ENCODE assay signal across 1 cellular context in the genomic region with DNA sequence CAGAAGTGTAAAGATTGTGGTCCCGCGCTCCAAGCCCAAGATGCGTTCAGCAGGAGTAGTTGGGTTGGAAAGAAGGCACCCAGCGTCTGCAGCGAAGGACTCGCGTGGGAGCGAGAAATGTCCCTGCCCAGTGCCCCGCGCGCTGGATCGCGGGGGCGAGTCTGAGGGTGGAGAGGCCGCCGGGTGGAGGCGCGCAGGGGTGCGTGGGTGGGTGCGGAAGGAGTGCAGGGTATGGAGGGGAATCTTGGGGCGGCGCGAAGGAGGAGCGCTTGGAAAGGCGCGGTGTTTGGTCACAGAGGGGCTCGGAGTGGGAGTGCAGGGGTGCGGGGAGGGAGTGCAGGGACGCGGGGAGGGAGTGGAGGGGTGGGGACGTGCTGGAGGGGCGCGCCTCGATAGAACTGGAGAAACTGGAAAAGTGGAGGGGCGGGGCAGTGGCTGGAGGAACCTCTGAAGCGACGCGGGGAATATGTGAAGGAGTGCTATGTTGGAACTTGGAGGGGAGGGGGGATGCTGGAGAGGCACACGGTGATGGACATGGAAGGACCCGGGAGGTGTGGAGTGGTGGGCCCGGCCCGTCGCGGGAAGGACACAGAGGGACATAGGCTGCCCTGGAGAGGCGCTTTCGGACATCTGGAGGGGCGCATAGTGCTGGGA.
TF ChIP-seq lines count a peak whose summit lies in the region.

No MANE protein-coding gene starts in this region.

TF ChIP-seq in GM23338, 12 proteins besides CTCF, POLR2A, EP300 and RAD21 (continued from another document):
- TF ChIP-seq, protein P1, sequence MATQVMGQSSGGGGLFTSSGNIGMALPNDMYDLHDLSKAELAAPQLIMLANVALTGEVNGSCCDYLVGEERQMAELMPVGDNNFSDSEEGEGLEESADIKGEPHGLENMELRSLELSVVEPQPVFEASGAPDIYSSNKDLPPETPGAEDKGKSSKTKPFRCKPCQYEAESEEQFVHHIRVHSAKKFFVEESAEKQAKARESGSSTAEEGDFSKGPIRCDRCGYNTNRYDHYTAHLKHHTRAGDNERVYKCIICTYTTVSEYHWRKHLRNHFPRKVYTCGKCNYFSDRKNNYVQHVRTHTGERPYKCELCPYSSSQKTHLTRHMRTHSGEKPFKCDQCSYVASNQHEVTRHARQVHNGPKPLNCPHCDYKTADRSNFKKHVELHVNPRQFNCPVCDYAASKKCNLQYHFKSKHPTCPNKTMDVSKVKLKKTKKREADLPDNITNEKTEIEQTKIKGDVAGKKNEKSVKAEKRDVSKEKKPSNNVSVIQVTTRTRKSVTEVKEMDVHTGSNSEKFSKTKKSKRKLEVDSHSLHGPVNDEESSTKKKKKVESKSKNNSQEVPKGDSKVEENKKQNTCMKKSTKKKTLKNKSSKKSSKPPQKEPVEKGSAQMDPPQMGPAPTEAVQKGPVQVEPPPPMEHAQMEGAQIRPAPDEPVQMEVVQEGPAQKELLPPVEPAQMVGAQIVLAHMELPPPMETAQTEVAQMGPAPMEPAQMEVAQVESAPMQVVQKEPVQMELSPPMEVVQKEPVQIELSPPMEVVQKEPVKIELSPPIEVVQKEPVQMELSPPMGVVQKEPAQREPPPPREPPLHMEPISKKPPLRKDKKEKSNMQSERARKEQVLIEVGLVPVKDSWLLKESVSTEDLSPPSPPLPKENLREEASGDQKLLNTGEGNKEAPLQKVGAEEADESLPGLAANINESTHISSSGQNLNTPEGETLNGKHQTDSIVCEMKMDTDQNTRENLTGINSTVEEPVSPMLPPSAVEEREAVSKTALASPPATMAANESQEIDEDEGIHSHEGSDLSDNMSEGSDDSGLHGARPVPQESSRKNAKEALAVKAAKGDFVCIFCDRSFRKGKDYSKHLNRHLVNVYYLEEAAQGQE (IDR thresholded peaks at IDR 0.05; ENCODE audit: unreplicated experiment): no peak
- no peak for TF ChIP-seq EZH2phosphoT487 (IDR thresholded peaks at IDR 0.05; ENCODE audit: unreplicated experiment)
- TF ChIP-seq NANOG (IDR thresholded peaks at IDR 0.05; ENCODE audit: borderline replicate concordance): no peak
- TF ChIP-seq, protein P2, sequence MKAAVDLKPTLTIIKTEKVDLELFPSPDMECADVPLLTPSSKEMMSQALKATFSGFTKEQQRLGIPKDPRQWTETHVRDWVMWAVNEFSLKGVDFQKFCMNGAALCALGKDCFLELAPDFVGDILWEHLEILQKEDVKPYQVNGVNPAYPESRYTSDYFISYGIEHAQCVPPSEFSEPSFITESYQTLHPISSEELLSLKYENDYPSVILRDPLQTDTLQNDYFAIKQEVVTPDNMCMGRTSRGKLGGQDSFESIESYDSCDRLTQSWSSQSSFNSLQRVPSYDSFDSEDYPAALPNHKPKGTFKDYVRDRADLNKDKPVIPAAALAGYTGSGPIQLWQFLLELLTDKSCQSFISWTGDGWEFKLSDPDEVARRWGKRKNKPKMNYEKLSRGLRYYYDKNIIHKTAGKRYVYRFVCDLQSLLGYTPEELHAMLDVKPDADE (IDR thresholded peaks at IDR 0.05): no peak
- no peak for TF ChIP-seq EZH2 (IDR thresholded peaks at IDR 0.05; ENCODE audit: low read depth, unreplicated experiment)
